20 cellular contexts compared by ENCODE assay signal in the genomic region with DNA sequence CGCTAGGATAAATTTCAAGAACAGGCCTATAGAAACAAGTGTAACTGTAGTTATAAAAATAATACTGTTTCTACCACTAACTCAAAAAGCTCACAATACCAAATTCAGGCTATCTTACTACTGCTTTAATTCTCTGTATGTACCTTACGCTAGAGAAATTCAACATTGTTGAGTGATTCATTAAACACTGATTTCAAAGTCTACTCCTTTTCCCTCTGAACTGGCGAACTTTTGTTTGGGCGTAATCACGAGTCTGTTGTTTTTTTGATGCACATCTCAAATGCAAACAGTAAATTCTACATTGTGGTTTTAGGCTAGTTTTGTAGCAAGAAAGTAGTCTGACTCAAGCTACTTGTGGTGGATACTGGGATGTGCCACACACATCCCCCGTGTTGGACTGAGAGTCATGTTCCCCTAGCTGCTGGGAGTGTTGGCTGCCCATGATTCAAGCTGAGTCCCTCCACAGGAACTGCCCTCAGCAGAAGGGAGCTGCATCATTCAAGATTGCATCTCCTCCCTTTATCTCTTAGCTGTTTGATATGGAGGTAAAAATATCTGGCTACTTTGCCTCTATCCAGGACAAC.
DNase-seq lines count a peak whose midpoint lies in the region; ATAC-seq, FAIRE-seq and TF ChIP-seq lines count a peak whose summit lies in the region.
"Had no signal": no experiment of that assay in that cellular context is flagged by ENCODE, and none has a peak within 500 bp of the region (broad histone marks: within the 10 kb centered on the region; RNA-seq: fewer than 3 reads in every experiment).

No MANE protein-coding gene starts in this region.

- no peak overlapping the region for H3K4me2 ChIP-seq in endothelial cell of umbilical vein (ENCODE audit: insufficient read depth, low read length)
- H3K4me2 ChIP-seq: A549 had no signal

- H3K4me3 Mint-ChIP-seq in CD4-positive, alpha-beta T cell = no peak overlapping the region
- H3K4me3 Mint-ChIP-seq: CD14-positive monocyte had no signal

- no peaks in the 10 kb centered on the region for H3K79me2 ChIP-seq in endothelial cell of umbilical vein (ENCODE audit: control insufficient read depth, insufficient read depth, low read length)

- H3K9me3 Mint-ChIP-seq in CD4-positive, alpha-beta T cell = no peaks in the 10 kb centered on the region

- TF ChIP-seq CTCF in endothelial cell of umbilical vein (IDR thresholded peaks at IDR 0.05; ENCODE audit: extremely low read depth in 1 of 2, insufficient read depth in 1 of 2, low read depth in 1 of 2, low read length in 2 of 2) (no peak), right lobe of liver (IDR thresholded peaks at IDR 0.05) (no peak)
- TF ChIP-seq CTCF in CD4-positive, alpha-beta T cell (IDR thresholded peaks at IDR 0.05) = no peak

- H3K36me3 ChIP-seq in adipocyte (ENCODE audit: control insufficient read depth, insufficient read depth, low read length, severe bottlenecking) (no peaks in the 10 kb centered on the region), endothelial cell of umbilical vein (ENCODE audit: control insufficient read depth in 2 of 2, extremely low read depth in 1 of 2, insufficient read depth in 2 of 2, low read length in 2 of 2) (no peaks in the 10 kb centered on the region), right lobe of liver (no peaks in the 10 kb centered on the region)

- H3K4me1 Mint-ChIP-seq in CD4-positive, alpha-beta T cell (ENCODE audit: low read depth) = no peaks in the 10 kb centered on the region
- H3K4me1 Mint-ChIP-seq: CD14-positive monocyte had no signal

- H3K9me3 ChIP-seq in adipocyte (ENCODE audit: control insufficient read depth, low read length) (no peaks in the 10 kb centered on the region), endothelial cell of umbilical vein (replicated peaks; ENCODE audit: control insufficient read depth, insufficient read depth, low read length) (no peaks in the 10 kb centered on the region), right lobe of liver (no peaks in the 10 kb centered on the region)
- no peaks in the 10 kb centered on the region for H3K9me3 ChIP-seq in CD4-positive, alpha-beta T cell (ENCODE audit: control insufficient read depth, low read length)
- H3K9me3 ChIP-seq: A549 had no signal

- 45% methylated on average over 6 of the region's 6 CpGs for WGBS in right lobe of liver (ENCODE audit: insufficient coverage, low coverage, low lambda C conversion rate, missing lambda C conversion rate)

- no peak overlapping the region for H3K4me3 ChIP-seq in adipocyte (ENCODE audit: low read length)
- H3K4me3 ChIP-seq in endothelial cell of umbilical vein (replicated peaks in 1 of 3; ENCODE audit: insufficient read depth in 1 of 3, low read depth in 1 of 3, low read length in 3 of 3) = no peak overlapping the region
- H3K4me3 ChIP-seq in right lobe of liver = no peak overlapping the region
- H3K4me3 ChIP-seq: A549 had no signal

- POLR2A ChIA-PET in endothelial cell of umbilical vein (lab: Charles Lee) = no interaction called here
- POLR2A ChIA-PET in CD4-positive, alpha-beta T cell (lab: Charles Lee) = no interaction called here

- no peak overlapping the region for H3K27ac ChIP-seq in endothelial cell of umbilical vein (ENCODE audit: insufficient read depth, low read depth, low read length)
- no peak overlapping the region for H3K27ac ChIP-seq in right lobe of liver
- no peak overlapping the region for H3K27ac ChIP-seq in CD4-positive, alpha-beta T cell (ENCODE audit: low read depth, low read length)
- H3K27ac ChIP-seq: A549 had no signal

- H3K4me1 ChIP-seq in adipocyte (ENCODE audit: control insufficient read depth, insufficient read depth, low read length) (peaks cover 10% of the 10 kb centered on the region), endothelial cell of umbilical vein (ENCODE audit: control insufficient read depth, extremely low read depth, insufficient read depth, low read length) (peaks cover 18% of the 10 kb centered on the region), right lobe of liver (peaks cover 0 to 27% (median 6%) of the 10 kb centered on the region in 4 donors)
- H3K4me1 ChIP-seq: A549 had no signal

- H4K20me1 ChIP-seq in endothelial cell of umbilical vein (replicated peaks; ENCODE audit: control insufficient read depth, extremely low read depth, insufficient read depth, low read length) = no peaks in the 10 kb centered on the region

- no TSS peak for BruUV-seq in endothelial cell of umbilical vein (replicated peaks; lab: Mats Ljungman, UMichigan)

- intact Hi-C loops in endothelial cell of umbilical vein (cut with micrococcal nuclease) = no loop called here
- intact Hi-C loops in right lobe of liver (cut with DNase I) = no loop called here
- intact Hi-C loops in CD4-positive, alpha-beta T cell (cut with DNase I, micrococcal nuclease) = no loop called here

- no peak for FAIRE-seq in endothelial cell of umbilical vein (lab: Jason Lieb, UNC)
- FAIRE-seq: A549, G401.6, GM12892 had no signal

- ATAC-seq in right lobe of liver (peak; percentile 27 to 57 (median 52)), GM18498 (IDR thresholded peaks at IDR 0.05; ENCODE audit: unreplicated experiment) (no peak)
- ATAC-seq in CD4-positive, alpha-beta T cell (ENCODE audit: poor library complexity) = no peak
- ATAC-seq: A549, Panc1, Right ventricle myocardium inferior had no signal

- no peak for TF ChIP-seq POLR2A in endothelial cell of umbilical vein (IDR thresholded peaks at IDR 0.05; ENCODE audit: low read depth, low read length)
- no peak for TF ChIP-seq POLR2A in right lobe of liver (IDR thresholded peaks at IDR 0.05)

- no peak overlapping the region for H3K9ac ChIP-seq in adipocyte (ENCODE audit: low read length)
- H3K9ac ChIP-seq in endothelial cell of umbilical vein (replicated peaks; ENCODE audit: extremely low read depth, insufficient read depth, low read length) = no peak overlapping the region

- H3K27ac Mint-ChIP-seq in CD4-positive, alpha-beta T cell = no peak overlapping the region
- H3K27ac Mint-ChIP-seq: CD14-positive monocyte had no signal

- H3K27me3 Mint-ChIP-seq in CD4-positive, alpha-beta T cell = peaks cover 7% of the 10 kb centered on the region

- H3K9me1 ChIP-seq in endothelial cell of umbilical vein (replicated peaks; ENCODE audit: control insufficient read depth, extremely low read depth, insufficient read depth, low read length) = no peaks in the 10 kb centered on the region

- H2AFZ ChIP-seq in endothelial cell of umbilical vein (ENCODE audit: low read depth, low read length) = no peak overlapping the region

- no peaks in the 10 kb centered on the region for H3K27me3 ChIP-seq in adipocyte (replicated peaks; ENCODE audit: control insufficient read depth, insufficient read depth, low read length)
- peaks cover 0 to 7% of the 10 kb centered on the region in 2 experiments for H3K27me3 ChIP-seq in endothelial cell of umbilical vein (ENCODE audit: control insufficient read depth in 2 of 2, insufficient read depth in 2 of 2, low read length in 2 of 2)
- H3K27me3 ChIP-seq in right lobe of liver = no peaks in the 10 kb centered on the region
- peaks cover 6% of the 10 kb centered on the region for H3K27me3 ChIP-seq in CD4-positive, alpha-beta T cell (ENCODE audit: control insufficient read depth, insufficient read depth, low read length)

- dilution Hi-C loops in endothelial cell of umbilical vein (cut with MboI; ENCODE audit: extremely low pct_ligation_motif_present, low sequenced_read_pairs) = no loop called here

- CTCF ChIA-PET in endothelial cell of umbilical vein (lab: Charles Lee) = no interaction called here
- CTCF ChIA-PET in CD4-positive, alpha-beta T cell (lab: Charles Lee) = no interaction called here

- DNase-seq in ELR (ENCODE audit: low read depth) = peak; percentile 59
- DNase-seq in adipocyte (ENCODE audit: low read depth) = peak; percentile 21
- DNase-seq in endothelial cell of umbilical vein (ENCODE audit: low read depth, low spot score) = no peak
- DNase-seq in right lobe of liver = no peak
- DNase-seq in cerebellar cortex (ENCODE audit: low spot score) = no peak
- DNase-seq in CD4-positive, alpha-beta T cell = no peak
- DNase-seq in cerebellum (ENCODE audit: low spot score) = no peak
- DNase-seq: GOT3, KG1, MM.1S, NCI-H1105, NCI-H187, NCI-H82 had no signal

- H3K36me3 Mint-ChIP-seq in CD4-positive, alpha-beta T cell (ENCODE audit: low read depth) = no peaks in the 10 kb centered on the region
- H3K36me3 Mint-ChIP-seq: CD14-positive monocyte had no signal

TF ChIP-seq in endothelial cell of umbilical vein, 7 proteins besides CTCF, POLR2A, EP300 and RAD21:
- TF ChIP-seq FOS (IDR thresholded peaks at IDR 0.05; ENCODE audit: borderline replicate concordance, insufficient read depth, low read length) (peak; percentile 16), EZH2 (IDR thresholded peaks at IDR 0.05; ENCODE audit: borderline replicate concordance, low read depth, low read length, severe bottlenecking) (no peak), POLR2AphosphoS5 (IDR thresholded peaks at IDR 0.05; ENCODE audit: insufficient read depth, low read depth, low read length) (no peak), GATA2 (IDR thresholded peaks at IDR 0.05; ENCODE audit: insufficient read depth, insufficient read length, low read depth, low read length) (peak; percentile 30)

Comparison
In these comparisons a context has a peak if more than half of its experiments do, and no peak if none do; other contexts are left out.
1. DNase-seq: peak in ELR (single experiment) and adipocyte (single experiment); none in endothelial cell of umbilical vein (single experiment), right lobe of liver (0 of 3), cerebellar cortex (single experiment), CD4-positive, alpha-beta T cell (0 of 10) and cerebellum (single experiment).
2. ATAC-seq: peak in right lobe of liver (4 of 4); none in GM18498 (single experiment) and CD4-positive, alpha-beta T cell (single experiment).